In the genomic region with DNA sequence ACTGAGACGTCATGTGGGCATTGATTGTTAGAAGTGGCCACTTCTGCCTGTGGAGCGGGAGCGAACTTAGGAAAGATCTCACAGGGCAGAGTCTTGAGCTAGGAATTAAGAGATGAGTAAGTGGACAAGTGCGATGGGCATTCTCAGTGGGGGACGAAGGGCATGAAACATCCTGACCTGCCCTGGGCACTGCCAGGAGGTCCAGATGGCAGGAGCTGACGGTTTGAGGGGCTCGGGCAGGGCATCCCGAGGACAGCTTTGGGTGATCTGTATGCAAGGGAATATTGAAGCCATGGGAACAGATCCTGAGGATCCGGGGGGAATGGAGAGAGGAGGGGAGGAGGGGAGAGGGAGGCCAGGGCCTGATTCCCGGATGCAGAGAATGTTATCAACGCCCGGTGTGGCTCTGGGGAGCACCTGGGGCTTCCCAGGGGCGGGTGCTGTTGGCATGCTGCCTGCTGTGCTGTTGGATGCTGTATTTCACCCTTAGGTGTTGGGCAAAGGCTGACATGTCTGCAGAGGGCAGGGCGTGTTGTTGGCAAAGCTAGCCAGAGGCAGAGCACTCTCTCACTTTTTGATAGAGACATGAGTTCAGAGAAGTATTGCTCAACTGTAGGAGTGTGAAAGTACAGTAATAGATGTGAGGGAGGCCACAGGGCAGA, we compare ENCODE assay signal across 9 cellular contexts. TPM values are rescaled to one million over a fixed set of nuclear protein-coding genes. Genes with fewer than 3 reads are reported as not detected.
DNase-seq lines count a peak whose midpoint lies in the region; ATAC-seq, FAIRE-seq and TF ChIP-seq lines count a peak whose summit lies in the region.
"Not testable (repeated sequence)": the region's sequence is repeated elsewhere in the genome, so short reads cannot be mapped to it uniquely, and the experiment has no call there.
"Had no signal": no experiment of that assay in that cellular context is flagged by ENCODE, and none has a peak within 500 bp of the region (broad histone marks: within the 10 kb centered on the region; RNA-seq: fewer than 3 reads in every experiment).

No MANE protein-coding gene starts in this region.

- ATAC-seq in body of pancreas (peak; percentile 89), Right ventricle myocardium superior (ENCODE audit: poor library complexity) (peak; percentile 89), right lobe of liver (peak; percentile 93 to 97 (median 95)), aorta (ENCODE audit: low FRiP score) (peak; percentile 37)

- not testable (repeated sequence) for H3K9ac ChIP-seq in OCI-LY3 (ENCODE audit: low read length)

- FAIRE-seq in GM12892 (lab: Jason Lieb, UNC): peak; percentile 74

- H3K4me3 ChIP-seq in OCI-LY3 (ENCODE audit: low read length); body of pancreas; right lobe of liver; prostate gland; aorta (ENCODE audit: low read length in 2 of 2): not testable (repeated sequence)

- H3K4me2 ChIP-seq in OCI-LY3 (ENCODE audit: low read length): peak overlapping the region; percentile 51

- not testable (repeated sequence) for DNase-seq in GM12892 (ENCODE audit: insufficient read length); aorta
- peak; percentile 14 for DNase-seq in HT-29 (ENCODE audit: low spot score)
- DNase-seq in body of pancreas: peak; percentile 86 to 93 (median 91)
- DNase-seq in Right ventricle myocardium superior: peak; percentile 70
- DNase-seq in right lobe of liver: peak; percentile 77 to 91 (median 82)
- peak; percentile 64 for DNase-seq in prostate gland (ENCODE audit: low spot score)

- WGBS in body of pancreas, 2 donors: 45 to 51% methylated on average over 11 to 12 of the region's 14 CpGs
- 46% methylated on average over 10 of the region's 14 CpGs for WGBS in right lobe of liver (ENCODE audit: insufficient coverage, low coverage, low lambda C conversion rate, missing lambda C conversion rate)
- WGBS in prostate gland: 54% methylated on average over 11 of the region's 14 CpGs
- WGBS in aorta, 2 donors: 84 to 88% methylated on average over 10 of the region's 14 CpGs

- not testable (repeated sequence) for H3K9me3 ChIP-seq in OCI-LY3 (ENCODE audit: insufficient read depth, low read length); body of pancreas; right lobe of liver; prostate gland; aorta (ENCODE audit: control insufficient read depth, low read length)

- not testable (repeated sequence) for TF ChIP-seq POLR2A in GM12892 (IDR thresholded peaks at IDR 0.05; ENCODE audit: low read depth, low read length); body of pancreas (IDR thresholded peaks at IDR 0.05); right lobe of liver (IDR thresholded peaks at IDR 0.05); prostate gland (IDR thresholded peaks at IDR 0.05)

- H3K27ac ChIP-seq in OCI-LY3 (ENCODE audit: low read length); right lobe of liver; prostate gland; aorta (ENCODE audit: low read depth in 1 of 2, low read length in 2 of 2): not testable (repeated sequence)
- H3K27ac ChIP-seq in body of pancreas: peak overlapping the region; percentile 47 to 84 (median 66)

- H3K4me1 ChIP-seq in OCI-LY3 (ENCODE audit: low read length) (peaks cover 14% of the 10 kb centered on the region), body of pancreas (peaks cover 16% of the 10 kb centered on the region)
- H3K4me1 ChIP-seq in right lobe of liver; prostate gland (replicated peaks); aorta (ENCODE audit: control insufficient read depth in 1 of 2, insufficient read depth in 2 of 2, low read length in 2 of 2): not testable (repeated sequence)

- H3K27me3 ChIP-seq in OCI-LY3 (ENCODE audit: low read depth, low read length); body of pancreas; right lobe of liver; prostate gland (replicated peaks; ENCODE audit: insufficient read depth); aorta (ENCODE audit: control insufficient read depth in 1 of 2, insufficient read depth in 2 of 2, low read length in 1 of 2): not testable (repeated sequence)

- not testable (repeated sequence) for TF ChIP-seq CTCF in OCI-LY3 (IDR thresholded peaks at IDR 0.05; ENCODE audit: low read depth, low read length); body of pancreas (IDR thresholded peaks at IDR 0.05); right lobe of liver (IDR thresholded peaks at IDR 0.05); prostate gland (IDR thresholded peaks at IDR 0.05)

- H3K79me2 ChIP-seq in OCI-LY3 (ENCODE audit: low read length): not testable (repeated sequence)

- not testable (repeated sequence) for H3K36me3 ChIP-seq in OCI-LY3 (replicated peaks; ENCODE audit: low read depth, low read length); body of pancreas (replicated peaks in 1 of 2; ENCODE audit: insufficient read depth in 1 of 2, low read depth in 2 of 2); right lobe of liver; prostate gland; aorta (ENCODE audit: control insufficient read depth in 1 of 2, insufficient read depth in 2 of 2, low read length in 1 of 2)

- H2AFZ ChIP-seq in OCI-LY3 (ENCODE audit: low read depth, low read length): not testable (repeated sequence)

- H4K20me1 ChIP-seq in OCI-LY3 (ENCODE audit: insufficient read depth, low read length): not testable (repeated sequence)

- intact Hi-C loops in body of pancreas (cut with DNase I); Right ventricle myocardium superior (cut with DNase I); right lobe of liver (cut with DNase I); prostate gland (cut with DNase I); aorta (cut with DNase I): not testable (repeated sequence)

RNA-seq across cellular contexts. Expression of gene DTX2, which starts 6.4 kb away (rescaled TPM):
- polyA plus RNA-seq in GM12892 (2012; ENCODE audit: missing spikeins): 6.8 TPM
- total RNA-seq in HT-29 (2014; rRNA removed; shearing (Covaris generic)): 21.2 and 35.9 TPM in 2 replicates
- total RNA-seq in body of pancreas (10 to 100 TPM; 10.5 to 16.3 TPM), Right ventricle myocardium superior (5.5 TPM), right lobe of liver (10 to 100 TPM in 4 of 6 experiments, 1 to 10 TPM in 2; 8.9 to 16.8 (median 11.1) TPM), prostate gland (100 to 1,000 TPM in 1 of 2 donors, 10 to 100 TPM in 1; 67.8 to 142 TPM), aorta (10 to 100 TPM; 23.7 to 40.9 TPM)
- polyA plus RNA-seq in aorta: 10 to 100 TPM; 10.4 to 14.4 TPM

RNA-seq across cellular contexts. Expression of gene UPK3B, which starts 42.5 kb away (rescaled TPM):
- not detected for polyA plus RNA-seq in GM12892 (2012; ENCODE audit: missing spikeins)
- total RNA-seq in HT-29 (2014; rRNA removed; shearing (Covaris generic)): 96.8 and 102 TPM in 2 replicates
- total RNA-seq in body of pancreas: 1 to 10 TPM; 2.3 to 7.3 TPM
- 0.22 TPM for total RNA-seq in Right ventricle myocardium superior
- total RNA-seq in right lobe of liver: 1 to 10 TPM in 1 of 6 experiments, under 1 TPM in 2, not detected in 3; 0.22 to 1.5 (median 0.51) TPM
- total RNA-seq in prostate gland: 10 to 100 TPM in 1 of 2 donors, 1 to 10 TPM in 1; 6.6 to 13.5 TPM
- 1 to 10 TPM; 1.6 to 1.7 TPM for total RNA-seq in aorta
- polyA plus RNA-seq in aorta: 1 to 10 TPM in 1 of 2 donors, not detected in 1; 1.3 TPM
- polyA plus RNA-seq: fibroblast of lung had no signal

RNA-seq across cellular contexts. Expression of gene ZP3, which starts 43.1 kb away (rescaled TPM):
- polyA plus RNA-seq in GM12892 (2012; ENCODE audit: missing spikeins): 7.6 TPM
- 12.7 and 16.4 TPM in 2 replicates for total RNA-seq in HT-29 (2014; rRNA removed; shearing (Covaris generic))
- 1 to 10 TPM; 3.3 to 4.4 TPM for total RNA-seq in body of pancreas
- not detected for total RNA-seq in Right ventricle myocardium superior
- total RNA-seq in right lobe of liver: 1 to 10 TPM in 1 of 6 experiments, under 1 TPM in 4, not detected in 1; 0.27 to 2.8 (median 0.62) TPM
- total RNA-seq in prostate gland: 1 to 10 TPM in 1 of 2 donors, under 1 TPM in 1; 0.80 to 4.5 TPM
- 1 to 10 TPM; 1.5 to 2.0 TPM for total RNA-seq in aorta
- 1 to 10 TPM in 1 of 2 donors, under 1 TPM in 1; 0.38 to 3.2 TPM for polyA plus RNA-seq in aorta

RNA-seq across cellular contexts. Expression of gene SSC4D, which starts 58.4 kb away (rescaled TPM):
- polyA plus RNA-seq in GM12892 (2012; ENCODE audit: missing spikeins): 0.30 TPM
- 2.2 and 2.9 TPM in 2 replicates for total RNA-seq in HT-29 (2014; rRNA removed; shearing (Covaris generic))
- total RNA-seq in body of pancreas (1 to 10 TPM; 3.6 to 7.6 TPM), Right ventricle myocardium superior (0.97 TPM), right lobe of liver (1 to 10 TPM; 1.2 to 2.6 (median 1.2) TPM), prostate gland (1 to 10 TPM in 1 of 2 donors, not detected in 1; 1.0 TPM), aorta (under 1 TPM; 0.33 to 0.58 TPM)
- polyA plus RNA-seq in aorta: under 1 TPM in 1 of 2 donors, not detected in 1; 0.13 TPM

Comparison
In these comparisons a context has a peak if more than half of its experiments do, and no peak if none do; other contexts are left out.
1. ATAC-seq: peak in every context shown above with its lines; median percentile 95 in right lobe of liver; 89 in body of pancreas; 89 in Right ventricle myocardium superior; 37 in aorta.